18 cellular contexts compared by ENCODE assay signal in the genomic region with DNA sequence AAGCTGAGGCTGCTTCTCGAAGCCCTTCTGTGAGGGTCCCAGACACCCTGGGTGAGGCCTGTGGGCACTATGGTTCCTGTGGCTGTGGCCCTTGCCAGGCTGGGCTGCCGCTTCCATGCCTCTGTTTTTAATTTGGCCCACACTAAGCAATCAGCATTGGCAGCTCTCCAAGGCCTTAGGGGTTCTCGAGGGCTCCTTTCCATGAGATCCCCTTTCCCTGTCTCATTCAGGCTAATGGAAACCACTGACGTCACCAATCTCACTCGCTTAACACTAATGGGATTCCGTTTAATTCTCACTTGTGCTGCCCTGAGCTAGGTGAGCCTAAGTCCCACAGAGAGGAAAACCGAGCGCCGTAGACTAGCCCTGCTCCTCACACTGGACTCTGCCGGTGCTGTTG.
DNase-seq lines count a peak whose midpoint lies in the region; ATAC-seq and TF ChIP-seq lines count a peak whose summit lies in the region.
"Had no signal": no experiment of that assay in that cellular context is flagged by ENCODE, and none has a peak within 500 bp of the region (broad histone marks: within the 10 kb centered on the region; RNA-seq: fewer than 3 reads in every experiment).

No MANE protein-coding gene starts in this region.

- H3K4me1 Mint-ChIP-seq in CD8-positive, alpha-beta T cell (ENCODE audit: low read depth): no peaks in the 10 kb centered on the region

- no peak overlapping the region for H3K4me3 ChIP-seq in mesenchymal stem cell (ENCODE audit: insufficient read depth in 1 of 2, low read depth in 1 of 2, low read length in 2 of 2)
- no peak overlapping the region for H3K4me3 ChIP-seq in CD8-positive, alpha-beta T cell (ENCODE audit: low read depth, low read length)
- H3K4me3 ChIP-seq: K562, psoas muscle had no signal

- no peaks in the 10 kb centered on the region for H3K4me1 ChIP-seq in mesenchymal stem cell (ENCODE audit: control insufficient read depth, insufficient read depth, low read depth, low read length)
- no peaks in the 10 kb centered on the region for H3K4me1 ChIP-seq in CD8-positive, alpha-beta T cell (ENCODE audit: insufficient read depth, low read length)

- H3K27ac ChIP-seq in mesenchymal stem cell (ENCODE audit: low read length, poor library complexity, severe bottlenecking): no peak overlapping the region
- no peak overlapping the region for H3K27ac ChIP-seq in CD8-positive, alpha-beta T cell (ENCODE audit: low read depth, low read length)
- H3K27ac ChIP-seq: psoas muscle had no signal

- H3K36me3 ChIP-seq in mesenchymal stem cell (ENCODE audit: control insufficient read depth in 1 of 2, insufficient read depth in 2 of 2, low read depth in 1 of 2, low read length in 2 of 2): no peaks in the 10 kb centered on the region
- H3K36me3 ChIP-seq in CD8-positive, alpha-beta T cell (ENCODE audit: insufficient read depth, low read length): no peaks in the 10 kb centered on the region

- intact Hi-C loops in CD8-positive, alpha-beta T cell (cut with DNase I, micrococcal nuclease): no loop called here

- no peaks in the 10 kb centered on the region for H3K9me3 Mint-ChIP-seq in CD8-positive, alpha-beta T cell
- H3K9me3 Mint-ChIP-seq: nephron progenitor cell had no signal

- H2BK15ac ChIP-seq in mesenchymal stem cell (ENCODE audit: low read depth, poor library complexity, severe bottlenecking): no peak overlapping the region

- H3K4me2 ChIP-seq in mesenchymal stem cell (ENCODE audit: low read length, poor library complexity, severe bottlenecking): no peak overlapping the region

- WGBS in mesenchymal stem cell: 88% methylated on average over 10 of the region's 10 CpGs

- no peak overlapping the region for H3K4ac ChIP-seq in mesenchymal stem cell (ENCODE audit: low read depth in 1 of 2, low read length in 2 of 2)

- no peak overlapping the region for H2AK5ac ChIP-seq in mesenchymal stem cell (ENCODE audit: low read length, severe bottlenecking)

- H3K23ac ChIP-seq in mesenchymal stem cell (ENCODE audit: low read length in 2 of 2): no peak overlapping the region

- no peak overlapping the region for H3K9ac ChIP-seq in mesenchymal stem cell (ENCODE audit: low read length)

- no peak for TF ChIP-seq CTCF in CD8-positive, alpha-beta T cell (IDR thresholded peaks at IDR 0.05)

- H3K27ac Mint-ChIP-seq in CD8-positive, alpha-beta T cell: no peak overlapping the region
- H3K27ac Mint-ChIP-seq: effector memory CD8-positive, alpha-beta T cell had no signal

- peaks cover 7% of the 10 kb centered on the region for H3K9me3 ChIP-seq in mesenchymal stem cell (ENCODE audit: control insufficient read depth, low read length)
- H3K9me3 ChIP-seq in CD8-positive, alpha-beta T cell (ENCODE audit: low read length): no peaks in the 10 kb centered on the region
- H3K9me3 ChIP-seq: psoas muscle had no signal

- no peak overlapping the region for H3K18ac ChIP-seq in mesenchymal stem cell (ENCODE audit: low read depth in 1 of 2, low read length in 2 of 2)

- H3K79me1 ChIP-seq in mesenchymal stem cell (replicated peaks; ENCODE audit: low read length, poor library complexity, severe bottlenecking): no peaks in the 10 kb centered on the region

- peak overlapping the region; percentile 25 for H2BK5ac ChIP-seq in mesenchymal stem cell (ENCODE audit: low read depth, low read length, poor library complexity, severe bottlenecking)

- no peak overlapping the region for H3K14ac ChIP-seq in mesenchymal stem cell (ENCODE audit: low read length in 2 of 2)

- H3K36me3 Mint-ChIP-seq in CD8-positive, alpha-beta T cell: no peaks in the 10 kb centered on the region

- CTCF ChIA-PET in CD8-positive, alpha-beta T cell (lab: Charles Lee): no interaction called here

- no peak overlapping the region for H2BK120ac ChIP-seq in mesenchymal stem cell (ENCODE audit: low read depth, low read length)

- peaks cover 0 to 6% of the 10 kb centered on the region in 2 experiments for H3K27me3 ChIP-seq in mesenchymal stem cell (ENCODE audit: control insufficient read depth in 1 of 2, insufficient read depth in 1 of 2, low read length in 2 of 2)
- H3K27me3 ChIP-seq in CD8-positive, alpha-beta T cell (ENCODE audit: insufficient read depth, low read length): no peaks in the 10 kb centered on the region

- H3K4me3 Mint-ChIP-seq in CD8-positive, alpha-beta T cell: no peak overlapping the region
- H3K4me3 Mint-ChIP-seq: effector memory CD8-positive, alpha-beta T cell; nephron progenitor cell had no signal

- H2BK12ac ChIP-seq in mesenchymal stem cell (ENCODE audit: low read length in 2 of 2): no peak overlapping the region

- peaks cover 9% of the 10 kb centered on the region for H3K27me3 Mint-ChIP-seq in CD8-positive, alpha-beta T cell (ENCODE audit: low read depth)

- POLR2A ChIA-PET in CD8-positive, alpha-beta T cell (lab: Charles Lee): no interaction called here

- no peak for ATAC-seq in CD8-positive, alpha-beta T cell
- ATAC-seq: effector memory CD8-positive, alpha-beta T cell; K562; psoas muscle had no signal

- no peak overlapping the region for H4K91ac ChIP-seq in mesenchymal stem cell (ENCODE audit: low read length)

- H4K8ac ChIP-seq in mesenchymal stem cell (ENCODE audit: low read length): no peak overlapping the region

- no peak overlapping the region for H2AFZ ChIP-seq in mesenchymal stem cell (ENCODE audit: low read depth, low read length)

- DNase-seq in DMS79 (lab: John Stamatoyannopoulos, UW) (peak; percentile 68), NCI-H2081 treated with DMSO at 0.1 percent for 48 hours (lab: John Stamatoyannopoulos, UW) (peak; percentile 23), RPMI7951 (ENCODE audit: low read depth) (peak; percentile 81), mesenchymal stem cell (no peak), NCI-H526 treated with DMSO at 0.1 percent for 48 hours (lab: John Stamatoyannopoulos, UW) (no peak), DMS114 treated with DMSO at 0.1 percent for 48 hours (lab: John Stamatoyannopoulos, UW; ENCODE audit: unreplicated experiment) (no peak), NCI-H510A treated with DMSO at 0.1 percent for 48 hours (lab: John Stamatoyannopoulos, UW) (no peak)
- DNase-seq in CD8-positive, alpha-beta T cell: no peak
- DNase-seq: activated gamma-delta T cell treated with Interleukin-2 at 50 U/mL for 16 hours; AML-193; cerebellar nuclear complex; effector memory CD8-positive, alpha-beta T cell; hippocampal formation; nephron progenitor cell; psoas muscle; stimulated activated CD8-positive, alpha-beta memory T cell treated with anti-CD3 and anti-CD28 coated beads, Interleukin-4, amount 100 ng/mL, for 48 hours; substantia nigra had no signal

Comparison
In these comparisons a context has a peak if more than half of its experiments do, and no peak if none do; other contexts are left out.
1. DNase-seq: peak in DMS79 (single experiment), NCI-H2081 treated with DMSO at 0.1 percent for 48 hours (single experiment) and RPMI7951 (single experiment); none in mesenchymal stem cell (single experiment), NCI-H526 treated with DMSO at 0.1 percent for 48 hours (single experiment), DMS114 treated with DMSO at 0.1 percent for 48 hours (single experiment), NCI-H510A treated with DMSO at 0.1 percent for 48 hours (single experiment) and CD8-positive, alpha-beta T cell (0 of 7).